In genomic region chr13:92403606-92404005, GRCh38 we compare ENCODE assay signal across 2 cellular contexts.
A peak's percentile ranks its signal among the peaks of the same experiment; 100 is the strongest.
TF ChIP-seq lines count a peak whose summit lies in the region.

No MANE protein-coding gene starts in this region.

TF ChIP-seq in K562, 482 proteins besides CTCF, POLR2A, EP300 and RAD21 (continued from another document):
- TF ChIP-seq RBBP5 (IDR thresholded peaks at IDR 0.05; ENCODE audit: borderline replicate concordance, insufficient read depth, low read length, poor library complexity, severe bottlenecking) (no peak), MAFK (IDR thresholded peaks at IDR 0.05; ENCODE audit: low read length) (peak; percentile 35; the same call in 1 of the 2 replicates)

TF ChIP-seq in WTC11, 78 proteins besides CTCF, POLR2A, EP300 and RAD21 (continued from another document):
- TF ChIP-seq, protein P1, sequence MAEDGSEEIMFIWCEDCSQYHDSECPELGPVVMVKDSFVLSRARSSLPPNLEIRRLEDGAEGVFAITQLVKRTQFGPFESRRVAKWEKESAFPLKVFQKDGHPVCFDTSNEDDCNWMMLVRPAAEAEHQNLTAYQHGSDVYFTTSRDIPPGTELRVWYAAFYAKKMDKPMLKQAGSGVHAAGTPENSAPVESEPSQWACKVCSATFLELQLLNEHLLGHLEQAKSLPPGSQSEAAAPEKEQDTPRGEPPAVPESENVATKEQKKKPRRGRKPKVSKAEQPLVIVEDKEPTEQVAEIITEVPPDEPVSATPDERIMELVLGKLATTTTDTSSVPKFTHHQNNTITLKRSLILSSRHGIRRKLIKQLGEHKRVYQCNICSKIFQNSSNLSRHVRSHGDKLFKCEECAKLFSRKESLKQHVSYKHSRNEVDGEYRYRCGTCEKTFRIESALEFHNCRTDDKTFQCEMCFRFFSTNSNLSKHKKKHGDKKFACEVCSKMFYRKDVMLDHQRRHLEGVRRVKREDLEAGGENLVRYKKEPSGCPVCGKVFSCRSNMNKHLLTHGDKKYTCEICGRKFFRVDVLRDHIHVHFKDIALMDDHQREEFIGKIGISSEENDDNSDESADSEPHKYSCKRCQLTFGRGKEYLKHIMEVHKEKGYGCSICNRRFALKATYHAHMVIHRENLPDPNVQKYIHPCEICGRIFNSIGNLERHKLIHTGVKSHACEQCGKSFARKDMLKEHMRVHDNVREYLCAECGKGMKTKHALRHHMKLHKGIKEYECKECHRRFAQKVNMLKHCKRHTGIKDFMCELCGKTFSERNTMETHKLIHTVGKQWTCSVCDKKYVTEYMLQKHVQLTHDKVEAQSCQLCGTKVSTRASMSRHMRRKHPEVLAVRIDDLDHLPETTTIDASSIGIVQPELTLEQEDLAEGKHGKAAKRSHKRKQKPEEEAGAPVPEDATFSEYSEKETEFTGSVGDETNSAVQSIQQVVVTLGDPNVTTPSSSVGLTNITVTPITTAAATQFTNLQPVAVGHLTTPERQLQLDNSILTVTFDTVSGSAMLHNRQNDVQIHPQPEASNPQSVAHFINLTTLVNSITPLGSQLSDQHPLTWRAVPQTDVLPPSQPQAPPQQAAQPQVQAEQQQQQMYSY (CRISPR knock-in tag; IDR thresholded peaks at IDR 0.05) = no peak
- TF ChIP-seq E2F1 (CRISPR knock-in tag; IDR thresholded peaks at IDR 0.05) = no peak
- TF ChIP-seq, protein P2, sequence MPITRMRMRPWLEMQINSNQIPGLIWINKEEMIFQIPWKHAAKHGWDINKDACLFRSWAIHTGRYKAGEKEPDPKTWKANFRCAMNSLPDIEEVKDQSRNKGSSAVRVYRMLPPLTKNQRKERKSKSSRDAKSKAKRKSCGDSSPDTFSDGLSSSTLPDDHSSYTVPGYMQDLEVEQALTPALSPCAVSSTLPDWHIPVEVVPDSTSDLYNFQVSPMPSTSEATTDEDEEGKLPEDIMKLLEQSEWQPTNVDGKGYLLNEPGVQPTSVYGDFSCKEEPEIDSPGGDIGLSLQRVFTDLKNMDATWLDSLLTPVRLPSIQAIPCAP (CRISPR knock-in tag; IDR thresholded peaks at IDR 0.05) = no peak
- no peak for TF ChIP-seq ZNF512 (CRISPR knock-in tag; IDR thresholded peaks at IDR 0.05; ENCODE audit: borderline replicate concordance)
- TF ChIP-seq ATF1 (CRISPR knock-in tag; IDR thresholded peaks at IDR 0.05) = no peak
- TF ChIP-seq GABPB1 (CRISPR knock-in tag; IDR thresholded peaks at IDR 0.05) = no peak
- TF ChIP-seq ZNF138 (CRISPR knock-in tag; conservative IDR thresholded peaks at IDR 0.05) = no peak
- TF ChIP-seq MAX (CRISPR knock-in tag; IDR thresholded peaks at IDR 0.05) = no peak
- TF ChIP-seq CBFB (CRISPR knock-in tag; IDR thresholded peaks at IDR 0.05; ENCODE audit: low read depth) = no peak
